Comparison of ENCODE assay signal across 9 cellular contexts in genomic region chr4:173288698-173289350, GRCh38. TPM values are rescaled to one million over a fixed set of nuclear protein-coding genes. Genes with fewer than 3 reads are reported as not detected.
DNase-seq lines count a peak whose midpoint lies in the region; ATAC-seq and TF ChIP-seq lines count a peak whose summit lies in the region.
"Had no signal": no experiment of that assay in that cellular context is flagged by ENCODE, and none has a peak within 500 bp of the region (broad histone marks: within the 10 kb centered on the region; RNA-seq: fewer than 3 reads in every experiment).

No MANE protein-coding gene starts in this region.

- H3K27me3 ChIP-seq in CD4-positive, alpha-beta T cell (ENCODE audit: control insufficient read depth, insufficient read depth, low read length), result no peaks in the 10 kb centered on the region
- H3K27me3 ChIP-seq in HUES48 (ENCODE audit: control insufficient read depth, insufficient read depth, low read length), result no peaks in the 10 kb centered on the region

- H3K4me1 ChIP-seq in HUES48 (ENCODE audit: control insufficient read depth, insufficient read depth, low read length) (no peaks in the 10 kb centered on the region), mucosa of descending colon (ENCODE audit: low read depth) (peaks cover 2% of the 10 kb centered on the region)

- no peak overlapping the region for H3K9ac ChIP-seq in HUES48 (ENCODE audit: low read depth, low read length)

- H3K27me3 Mint-ChIP-seq in CD4-positive, alpha-beta T cell, result no peaks in the 10 kb centered on the region

- peak overlapping the region; percentile 79 for H3K4me3 Mint-ChIP-seq in CD4-positive, alpha-beta T cell

- intact Hi-C loops in CD4-positive, alpha-beta T cell (cut with DNase I, micrococcal nuclease), result loop anchor here in 1 of 2 experiments (1.0 kb wide), 1 partner anchor 128 kb away; no protein-coding TSS in a partner anchor
- intact Hi-C loops in mucosa of descending colon (cut with DNase I, micrococcal nuclease), result no loop called here

- POLR2A ChIA-PET in CD4-positive, alpha-beta T cell (lab: Charles Lee), result no interaction called here

- H3K4me3 ChIP-seq in HUES48 (ENCODE audit: low read depth, low read length) (no peak overlapping the region), epithelial cell of esophagus (ENCODE audit: low read length) (no peak overlapping the region), mucosa of descending colon (no peak overlapping the region)

- TF ChIP-seq CTCF in CD4-positive, alpha-beta T cell (IDR thresholded peaks at IDR 0.05), result peak; percentile 29
- TF ChIP-seq CTCF in epithelial cell of esophagus (IDR thresholded peaks at IDR 0.05; ENCODE audit: insufficient read depth, low read depth, low read length, missing control alignments) (no peak), mucosa of descending colon (IDR thresholded peaks at IDR 0.05) (no peak)

- DNase-seq in CD4-positive, alpha-beta T cell, result no peak
- peak; percentile 11 for DNase-seq in epithelial cell of esophagus (ENCODE audit: low read depth)
- DNase-seq in SHP77 (lab: John Stamatoyannopoulos, UW), result no peak
- no peak for DNase-seq in mucosa of descending colon
- DNase-seq in NCI-H82 (lab: John Stamatoyannopoulos, UW), result no peak
- DNase-seq: NCI-H1092 had no signal

- H3K9me3 Mint-ChIP-seq in CD4-positive, alpha-beta T cell, result no peaks in the 10 kb centered on the region

- no peak overlapping the region for H3K27ac ChIP-seq in CD4-positive, alpha-beta T cell (ENCODE audit: low read depth, low read length)
- H3K27ac ChIP-seq in HUES48 (ENCODE audit: low read depth, low read length), result peak overlapping the region; percentile 31

- CTCF ChIA-PET in CD4-positive, alpha-beta T cell (lab: Charles Lee), result interaction anchor here (0.6 to 3.5 kb wide), 3 partner anchors 13 to 132 kb away, joined by 3 to 11 read pairs (median 3); no protein-coding TSS in a partner anchor

- peaks cover 17% of the 10 kb centered on the region for H3K4me1 Mint-ChIP-seq in CD4-positive, alpha-beta T cell (ENCODE audit: low read depth)

- peaks cover 18% of the 10 kb centered on the region for H3K9me3 ChIP-seq in CD4-positive, alpha-beta T cell (ENCODE audit: control insufficient read depth, low read length)
- peaks cover 27% of the 10 kb centered on the region for H3K9me3 ChIP-seq in HUES48 (ENCODE audit: control insufficient read depth, insufficient read depth, low read length)
- H3K9me3 ChIP-seq in mucosa of descending colon, result peaks cover 39% of the 10 kb centered on the region

- H3K27ac Mint-ChIP-seq in CD4-positive, alpha-beta T cell, result peak overlapping the region; percentile 6

- ATAC-seq in CD4-positive, alpha-beta T cell (ENCODE audit: poor library complexity), result no peak
- peak; percentile 51 for ATAC-seq in GM19023 (IDR thresholded peaks at IDR 0.05; ENCODE audit: unreplicated experiment)
- no peak for ATAC-seq in mucosa of descending colon
- no peak for ATAC-seq in HG03135 (IDR thresholded peaks at IDR 0.05; ENCODE audit: unreplicated experiment)

- peaks cover 31% of the 10 kb centered on the region for H3K36me3 Mint-ChIP-seq in CD4-positive, alpha-beta T cell (ENCODE audit: low read depth)

- H3K36me3 ChIP-seq in HUES48 (ENCODE audit: control insufficient read depth, insufficient read depth, low read length) (peaks cover 4% of the 10 kb centered on the region), mucosa of descending colon (ENCODE audit: low read depth) (no peaks in the 10 kb centered on the region)

RNA-seq across cellular contexts. Expression of gene HMGB2, which starts 45.3 kb away (rescaled TPM):
- total RNA-seq in CD4-positive, alpha-beta T cell, result 100 to 1,000 TPM; 228 to 232 TPM
- 100 to 1,000 TPM in 1 of 3 donors, 10 to 100 TPM in 2; 42.0 to 113 (median 54.4) TPM for total RNA-seq in mucosa of descending colon
